ENCODE assay signal across 13 cellular contexts in genomic region chr12:4280351-4281163, GRCh38. TPM values are rescaled to one million over a fixed set of nuclear protein-coding genes. Genes with fewer than 3 reads are reported as not detected.
A peak's percentile ranks its signal among the peaks of the same experiment; 100 is the strongest.
DNase-seq lines count a peak whose midpoint lies in the region; ATAC-seq and TF ChIP-seq lines count a peak whose summit lies in the region.
"Had no signal": no experiment of that assay in that cellular context is flagged by ENCODE, and none has a peak within 500 bp of the region (broad histone marks: within the 10 kb centered on the region; RNA-seq: fewer than 3 reads in every experiment).

No MANE protein-coding gene starts in this region.

- no peaks in the 10 kb centered on the region for H3K9me3 ChIP-seq in esophagus (ENCODE audit: control insufficient read depth in 2 of 2, insufficient read depth in 1 of 2, low read depth in 1 of 2, low read length in 1 of 2)
- H3K9me3 ChIP-seq in left lung = no peaks in the 10 kb centered on the region
- H3K9me3 ChIP-seq: suprapubic skin had no signal

- H3K27ac ChIP-seq in esophagus (ENCODE audit: low read depth in 2 of 2, low read length in 1 of 2) (peak overlapping the region; percentile 21 to 60), left lung (no peak overlapping the region)
- H3K27ac ChIP-seq: suprapubic skin had no signal

- 47 to 50% methylated on average over 15 of the region's 15 CpGs for WGBS in esophagus, 2 donors

- intact Hi-C loops in CD14-positive monocyte (cut with micrococcal nuclease) (no loop called here), left lung (cut with DNase I) (loop anchor here in 1 of 2 donors (10.0 kb wide), 1 partner anchor 396 kb away; no protein-coding TSS in a partner anchor)

- peaks cover 0 to 1% (median 0%) of the 10 kb centered on the region in 7 donors for H3K9me3 Mint-ChIP-seq in CD14-positive monocyte
- no peaks in the 10 kb centered on the region for H3K9me3 Mint-ChIP-seq in WTC11
- H3K9me3 Mint-ChIP-seq in naive thymus-derived CD8-positive, alpha-beta T cell = no peaks in the 10 kb centered on the region

- H3K27me3 Mint-ChIP-seq in CD14-positive monocyte (ENCODE audit: low read depth in 3 of 3) = peaks cover 3 to 9% (median 6%) of the 10 kb centered on the region in 3 donors
- H3K27me3 Mint-ChIP-seq in WTC11 (ENCODE audit: low read depth) = no peaks in the 10 kb centered on the region
- no peaks in the 10 kb centered on the region for H3K27me3 Mint-ChIP-seq in naive thymus-derived CD8-positive, alpha-beta T cell

- DNase-seq in CD14-positive monocyte (ENCODE audit: low spot score) = no peak
- DNase-seq in WTC11 (ENCODE audit: low spot score) = no peak
- no peak for DNase-seq in naive thymus-derived CD8-positive, alpha-beta T cell
- no peak for DNase-seq in T-helper 9 cell
- no peak for DNase-seq in RKO (ENCODE audit: low spot score)
- no peak for DNase-seq in left lung
- no peak for DNase-seq in cerebellar cortex (ENCODE audit: low spot score)
- DNase-seq: activated effector memory CD4-positive, alpha-beta T cell treated with Interleukin-2 at 50 U/mL for 16 hours; KG1; NCI-H526 had no signal

- peaks cover 0 to 3% of the 10 kb centered on the region in 2 donors for H3K4me1 ChIP-seq in esophagus (ENCODE audit: control insufficient read depth in 2 of 2, insufficient read depth in 2 of 2, low read length in 1 of 2)
- peaks cover 23 to 53% of the 10 kb centered on the region in 2 donors for H3K4me1 ChIP-seq in left lung

- H3K27me3 ChIP-seq in esophagus (ENCODE audit: control insufficient read depth in 1 of 2, insufficient read depth in 2 of 2, low read length in 2 of 2) (no peaks in the 10 kb centered on the region), left lung (peaks cover 0 to 9% of the 10 kb centered on the region in 2 donors)
- H3K27me3 ChIP-seq: suprapubic skin had no signal

- H3K4me3 ChIP-seq in esophagus (ENCODE audit: low read depth in 1 of 2, low read length in 2 of 2) (no peak overlapping the region), left lung (no peak overlapping the region)
- H3K4me3 ChIP-seq: suprapubic skin had no signal

- H3K36me3 ChIP-seq in esophagus (ENCODE audit: control insufficient read depth in 2 of 2, insufficient read depth in 2 of 2, low read length in 1 of 2) (peaks cover 7 to 29% of the 10 kb centered on the region in 2 donors), left lung (peaks cover 0 to 62% of the 10 kb centered on the region in 2 donors)

- TF ChIP-seq CTCF in CD14-positive monocyte (IDR thresholded peaks at IDR 0.05) (no peak), WTC11 (IDR thresholded peaks at IDR 0.05) (no peak), left lung (IDR thresholded peaks at IDR 0.05) (no peak)

- CTCF ChIA-PET in WTC11 (lab: Charles Lee) = no interaction called here

- H3K4me1 Mint-ChIP-seq in CD14-positive monocyte = peaks cover 45% of the 10 kb centered on the region
- peaks cover 73% of the 10 kb centered on the region for H3K4me1 Mint-ChIP-seq in WTC11
- peaks cover 38 to 86% (median 77%) of the 10 kb centered on the region in 4 donors for H3K4me1 Mint-ChIP-seq in naive thymus-derived CD8-positive, alpha-beta T cell

- POLR2A ChIA-PET in WTC11 (lab: Charles Lee) = no interaction called here
- POLR2A ChIA-PET in naive thymus-derived CD8-positive, alpha-beta T cell (lab: Charles Lee) = interaction anchor here (0.6 to 1.3 kb wide), 2 partner anchors 10 to 166 kb away, joined by 3 to 4 read pairs; no protein-coding TSS in a partner anchor

- H3K36me3 Mint-ChIP-seq in CD14-positive monocyte (peaks cover 60 to 70% of the 10 kb centered on the region in 2 donors), WTC11 (peaks cover 97% of the 10 kb centered on the region)
- peaks cover 4 to 96% (median 16%) of the 10 kb centered on the region in 3 donors for H3K36me3 Mint-ChIP-seq in naive thymus-derived CD8-positive, alpha-beta T cell

- no peak for ATAC-seq in WTC11
- ATAC-seq in naive thymus-derived CD8-positive, alpha-beta T cell = no peak
- ATAC-seq in left lung = no peak
- ATAC-seq: esophagus mucosa had no signal

- H3K4me3 Mint-ChIP-seq in CD14-positive monocyte = no peak overlapping the region
- H3K4me3 Mint-ChIP-seq in WTC11 = no peak overlapping the region; the same call in 1 of the 2 replicates
- peak overlapping the region in 3 of 10 donors; percentile 13 to 62 (median 39) for H3K4me3 Mint-ChIP-seq in naive thymus-derived CD8-positive, alpha-beta T cell

- H3K27ac Mint-ChIP-seq in CD14-positive monocyte = peak overlapping the region in 5 of 7 donors; percentile 21 to 72 (median 46)
- peak overlapping the region; percentile 93 for H3K27ac Mint-ChIP-seq in WTC11
- H3K27ac Mint-ChIP-seq in naive thymus-derived CD8-positive, alpha-beta T cell = peak overlapping the region; percentile 11 to 88 (median 70)

TF ChIP-seq in WTC11, 78 proteins besides CTCF, POLR2A, EP300 and RAD21 (continues in another document):
- TF ChIP-seq ZNF317 (CRISPR knock-in tag; IDR thresholded peaks at IDR 0.05; ENCODE audit: borderline replicate concordance, low read depth) (no peak), FOXK1 (CRISPR knock-in tag; IDR thresholded peaks at IDR 0.05) (no peak), SMAD3 (CRISPR knock-in tag; IDR thresholded peaks at IDR 0.05; ENCODE audit: borderline replicate concordance) (no peak), ZNF512 (CRISPR knock-in tag; IDR thresholded peaks at IDR 0.05; ENCODE audit: borderline replicate concordance) (no peak), HMGA2 (CRISPR knock-in tag; IDR thresholded peaks at IDR 0.05) (no peak), NFATC4 (CRISPR knock-in tag; IDR thresholded peaks at IDR 0.05) (no peak), ZNF532 (CRISPR knock-in tag; IDR thresholded peaks at IDR 0.05; ENCODE audit: borderline replicate concordance) (no peak), MLX (CRISPR knock-in tag; IDR thresholded peaks at IDR 0.05) (no peak)

RNA-seq across cellular contexts. Expression of gene CCND2, which starts 7.0 kb away (rescaled TPM):
- polyA plus RNA-seq in CD14-positive monocyte (1 to 10 TPM; 3.6 to 3.9 TPM), esophagus (1 to 10 TPM; 5.7 to 6.1 TPM)
- total RNA-seq in WTC11 (2021) (194 to 266 TPM (median 261 TPM) in 3 replicates), left lung (100 to 1,000 TPM; 101 to 203 TPM)
- 10 to 100 TPM; 89.3 to 93.3 TPM for total RNA-seq in naive thymus-derived CD8-positive, alpha-beta T cell
- 10 to 100 TPM; 69.3 to 94.1 (median 84.9) TPM for polyA plus RNA-seq in naive thymus-derived CD8-positive, alpha-beta T cell

RNA-seq across cellular contexts. Expression of gene TIGAR, which starts 40.5 kb away (rescaled TPM):
- polyA plus RNA-seq in CD14-positive monocyte = 10 to 100 TPM; 11.0 to 16.0 TPM
- 14.4 to 26.7 TPM (median 18.0 TPM) in 3 replicates for total RNA-seq in WTC11 (2021)
- polyA plus RNA-seq in esophagus = 1 to 10 TPM; 2.4 to 5.3 TPM
- 10 to 100 TPM; 10.6 to 14.0 TPM for total RNA-seq in naive thymus-derived CD8-positive, alpha-beta T cell
- 1 to 10 TPM; 2.1 to 4.2 (median 2.5) TPM for polyA plus RNA-seq in naive thymus-derived CD8-positive, alpha-beta T cell
- 10 to 100 TPM; 19.8 to 21.4 TPM for total RNA-seq in left lung

Comparison
In these comparisons a context has a peak if more than half of its experiments do, and no peak if none do; other contexts are left out.
1. H3K27ac ChIP-seq: peak in esophagus (2 of 2); none in left lung (0 of 2).
2. Peak in every context shown above with its lines, with median percentiles within 50 percentile points of each other: H3K27ac Mint-ChIP-seq.